19 cellular contexts compared by ENCODE assay signal in genomic region chr1:63628607-63629006, GRCh38.
"Had no signal": no experiment of that assay in that cellular context is flagged by ENCODE, and none has a peak within 500 bp of the region (broad histone marks: within the 10 kb centered on the region; RNA-seq: fewer than 3 reads in every experiment).

No MANE protein-coding gene starts in this region.

- H3K9me3 ChIP-seq: ascending aorta, breast epithelium, esophagus squamous epithelium, ovary, sigmoid colon, tibial nerve, vagina had no signal

- H3K4me1 ChIP-seq: breast epithelium, vagina had no signal

- ATAC-seq: left lobe of liver had no signal

- DNase-seq: activated CD4-positive, alpha-beta T cell treated with anti-CD3 and anti-CD28 coated beads, Interleukin-2, amount 50 U/mL, for 4 hours; activated gamma-delta T cell; dermis blood vessel endothelial cell; effector memory CD4-positive, alpha-beta T cell; esophagus squamous epithelium; naive B cell; ovary; sigmoid colon; stimulated activated CD4-positive, alpha-beta T cell treated with anti-CD3 and anti-CD28 coated beads, Interleukin-1b, Interleukin-23, amount 100 ng/mL, for 48 hours; SW 1271; T-helper 2 cell had no signal

- H3K27ac Mint-ChIP-seq: activated naive CD4-positive, alpha-beta T cell treated with anti-CD3 and anti-CD28 coated beads, Interleukin-2, amount 50 U/mL, for 24 hours; stimulated activated naive CD8-positive, alpha-beta T cell treated with anti-CD3 and anti-CD28 coated beads, Interleukin-15, Interleukin-2, amounts not matched to agents 100 ng/mL and 50 ng/mL, for 24 hours had no signal

- H3K4me3 Mint-ChIP-seq: activated naive CD4-positive, alpha-beta T cell treated with anti-CD3 and anti-CD28 coated beads, Interleukin-2, amount 50 U/mL, for 24 hours; stimulated activated naive CD8-positive, alpha-beta T cell treated with anti-CD3 and anti-CD28 coated beads, Interleukin-15, Interleukin-2, amounts not matched to agents 100 ng/mL and 50 ng/mL, for 24 hours had no signal

- H3K79me2 ChIP-seq: hepatocyte had no signal

- H2AFZ ChIP-seq: hepatocyte had no signal

- H3K4me3 ChIP-seq: ascending aorta, breast epithelium, esophagus squamous epithelium, hepatocyte, ovary, sigmoid colon, tibial nerve, vagina had no signal

- H3K9me3 Mint-ChIP-seq: activated naive CD4-positive, alpha-beta T cell treated with anti-CD3 and anti-CD28 coated beads, Interleukin-2, amount 50 U/mL, for 24 hours; naive B cell; stimulated activated naive CD8-positive, alpha-beta T cell treated with anti-CD3 and anti-CD28 coated beads, Interleukin-15, Interleukin-2, amounts not matched to agents 100 ng/mL and 50 ng/mL, for 24 hours had no signal

- H3K36me3 ChIP-seq: breast epithelium, ovary had no signal

- H3K27ac ChIP-seq: ascending aorta, breast epithelium, hepatocyte, ovary, sigmoid colon, tibial nerve, vagina had no signal

- H3K4me2 ChIP-seq: hepatocyte had no signal

- H3K4me1 Mint-ChIP-seq: naive B cell had no signal

- H3K27me3 ChIP-seq: ascending aorta, breast epithelium, esophagus squamous epithelium, hepatocyte, ovary, sigmoid colon, tibial nerve, vagina had no signal
